ENCODE assay signal across 8 cellular contexts in genomic region chr19:52691215-52691610, GRCh38. TPM values are rescaled to one million over a fixed set of nuclear protein-coding genes. Genes with fewer than 3 reads are reported as not detected.
DNase-seq lines count a peak whose midpoint lies in the region; ATAC-seq and TF ChIP-seq lines count a peak whose summit lies in the region.

No MANE protein-coding gene starts in this region.

- no peaks in the 10 kb centered on the region for H3K27me3 Mint-ChIP-seq in effector memory CD8-positive, alpha-beta T cell

- H3K14ac ChIP-seq in neuronal stem cell (ENCODE audit: low read length): no peak overlapping the region

- peaks cover 9 to 38% (median 18%) of the 10 kb centered on the region in 11 experiments; a peak in 15 of 22 replicates for H3K9me3 ChIP-seq in BLaER1 treated with 17β-estradiol and CSF1 and Interleukin-3, amounts not matched to agents 10 nM and 100 nM (replicated peaks in 1 of 11)
- no peaks in the 10 kb centered on the region for H3K9me3 ChIP-seq in OCI-LY7 (ENCODE audit: low read length)
- peaks cover 0 to 16% of the 10 kb centered on the region in 2 donors for H3K9me3 ChIP-seq in neuronal stem cell (replicated peaks in 1 of 2; ENCODE audit: control insufficient read depth in 2 of 2, insufficient read depth in 1 of 2, low read depth in 1 of 2, low read length in 2 of 2)

- peak overlapping the region; percentile 84 to 94 for H3K27ac Mint-ChIP-seq in effector memory CD8-positive, alpha-beta T cell

- CTCF ChIA-PET in OCI-LY7 (lab: Charles Lee; ENCODE audit: unreplicated experiment): interaction anchor here (0.6 kb wide), 1 partner anchor 836 kb away, joined by 6 read pairs; no protein-coding TSS in a partner anchor

- H3K79me2 ChIP-seq in OCI-LY7 (ENCODE audit: insufficient read depth, low read depth, low read length): peaks cover 31% of the 10 kb centered on the region

- H2AK5ac ChIP-seq in neuronal stem cell (ENCODE audit: low read depth, low read length): no peak overlapping the region

- peaks cover 17% of the 10 kb centered on the region for H3K36me3 Mint-ChIP-seq in effector memory CD8-positive, alpha-beta T cell (ENCODE audit: insufficient read depth)

- 0 out of 22 replicates have a peak, but pooled peaks cover 0 to 8% (median 0%) of the 10 kb centered on the region in 11 experiments for H4K20me1 ChIP-seq in BLaER1 treated with 17β-estradiol and CSF1 and Interleukin-3, amounts not matched to agents 10 nM and 100 nM
- no peaks in the 10 kb centered on the region for H4K20me1 ChIP-seq in OCI-LY7 (ENCODE audit: insufficient read depth, low read length)

- no peak overlapping the region for H3K23ac ChIP-seq in neuronal stem cell (ENCODE audit: low read depth, low read length, poor library complexity)

- H2AFZ ChIP-seq in OCI-LY7 (ENCODE audit: low read length) (peak overlapping the region; percentile 89; the same call in 1 of the 2 replicates), neuronal stem cell (ENCODE audit: low read length) (peak overlapping the region; percentile 90)

- H3K4me1 Mint-ChIP-seq in effector memory CD8-positive, alpha-beta T cell (ENCODE audit: low read depth in 2 of 2): peaks cover 20 to 30% of the 10 kb centered on the region in 2 donors

- no peaks in the 10 kb centered on the region for H3K9me3 Mint-ChIP-seq in effector memory CD8-positive, alpha-beta T cell

- peak overlapping the region; percentile 69 to 87 (median 78) for H3K4me3 ChIP-seq in BLaER1 treated with 17β-estradiol and CSF1 and Interleukin-3, amounts not matched to agents 10 nM and 100 nM
- H3K4me3 ChIP-seq in OCI-LY7 (ENCODE audit: low read depth, low read length, poor library complexity, severe bottlenecking): peak overlapping the region; percentile 79
- H3K4me3 ChIP-seq in neuronal stem cell (ENCODE audit: low read length in 2 of 2): no peak overlapping the region

- H3K9ac ChIP-seq in BLaER1 treated with 17β-estradiol and CSF1 and Interleukin-3, amounts not matched to agents 10 nM and 100 nM: peak overlapping the region; percentile 76 to 92 (median 88)
- H3K9ac ChIP-seq in neuronal stem cell (ENCODE audit: low read depth, low read length, poor library complexity): no peak overlapping the region

- peak overlapping the region; percentile 91 to 92 for H3K4me3 Mint-ChIP-seq in effector memory CD8-positive, alpha-beta T cell

- no peak overlapping the region for H2BK15ac ChIP-seq in neuronal stem cell (ENCODE audit: low read length)

- H2BK5ac ChIP-seq in neuronal stem cell (ENCODE audit: low read length): no peak overlapping the region

- BruUV-seq in OCI-LY7 (replicated peaks; lab: Mats Ljungman, UMichigan): no TSS peak

- ATAC-seq in effector memory CD8-positive, alpha-beta T cell (replicated peaks): no peak
- no peak for ATAC-seq in HG03342 (IDR thresholded peaks at IDR 0.05; ENCODE audit: unreplicated experiment)
- ATAC-seq in GM21367 (IDR thresholded peaks at IDR 0.05; ENCODE audit: unreplicated experiment): no peak

- WGBS in neuronal stem cell (ENCODE audit: extremely low coverage in 2 of 2, insufficient read length in 2 of 2, insufficient replicate concordance in 1 of 2), 2 donors: no CpG with 5 or more reads among the region's 15 CpGs

- H3K9me2 ChIP-seq in OCI-LY7 (ENCODE audit: insufficient read depth, low read length): no peaks in the 10 kb centered on the region

- DNase-seq in OCI-LY7 (ENCODE audit: low spot score): no peak
- no peak for DNase-seq in effector memory CD8-positive, alpha-beta T cell
- DNase-seq in neuronal stem cell (ENCODE audit: low spot score): no peak
- DNase-seq in HuH-7 (ENCODE audit: low spot score): no peak
- no peak for DNase-seq in SHP77 (lab: John Stamatoyannopoulos, UW)

- peaks cover 23 to 32% (median 29%) of the 10 kb centered on the region in 10 experiments for H3K4me1 ChIP-seq in BLaER1 treated with 17β-estradiol and CSF1 and Interleukin-3, amounts not matched to agents 10 nM and 100 nM
- peaks cover 31% of the 10 kb centered on the region for H3K4me1 ChIP-seq in OCI-LY7 (ENCODE audit: insufficient read depth, low read length, poor library complexity, severe bottlenecking)
- H3K4me1 ChIP-seq in neuronal stem cell (ENCODE audit: control insufficient read depth in 2 of 2, insufficient read depth in 1 of 2, low read depth in 1 of 2, low read length in 2 of 2): peaks cover 0 to 3% of the 10 kb centered on the region in 2 donors

- H3K18ac ChIP-seq in neuronal stem cell (ENCODE audit: low read length): no peak overlapping the region

- H3K36me3 ChIP-seq in BLaER1 treated with 17β-estradiol and CSF1 and Interleukin-3, amounts not matched to agents 10 nM and 100 nM: peaks cover 0 to 17% (median 8%) of the 10 kb centered on the region in 11 experiments; a peak in 7 of 22 replicates
- H3K36me3 ChIP-seq in OCI-LY7 (ENCODE audit: insufficient read depth, low read length): peaks cover 9% of the 10 kb centered on the region
- peaks cover 0 to 17% of the 10 kb centered on the region in 2 donors for H3K36me3 ChIP-seq in neuronal stem cell (replicated peaks in 1 of 2; ENCODE audit: control insufficient read depth in 2 of 2, insufficient read depth in 2 of 2, low read length in 2 of 2)

- no peaks in the 10 kb centered on the region for H3K79me1 ChIP-seq in neuronal stem cell (ENCODE audit: low read depth, low read length)

- POLR2A ChIA-PET in OCI-LY7 (lab: Charles Lee): no interaction called here

- no peak for TF ChIP-seq CTCF in OCI-LY7 (conservative IDR thresholded peaks at IDR 0.05; ENCODE audit: low read length)

- H4K91ac ChIP-seq in neuronal stem cell (ENCODE audit: low read depth, low read length, poor library complexity): no peak overlapping the region

- no peak overlapping the region for H2BK12ac ChIP-seq in neuronal stem cell (ENCODE audit: low read length)

- H3K27me3 ChIP-seq in BLaER1 treated with 17β-estradiol and CSF1 and Interleukin-3, amounts not matched to agents 10 nM and 100 nM: no peaks in the 10 kb centered on the region
- no peaks in the 10 kb centered on the region for H3K27me3 ChIP-seq in neuronal stem cell (ENCODE audit: control insufficient read depth in 3 of 3, insufficient read depth in 3 of 3, low read depth in 1 of 3, low read length in 3 of 3)

- H3K4ac ChIP-seq in neuronal stem cell (ENCODE audit: low read length): no peak overlapping the region

- H4K8ac ChIP-seq in neuronal stem cell (ENCODE audit: low read depth, low read length): no peak overlapping the region

- peak overlapping the region; percentile 68 to 89 (median 82) for H3K27ac ChIP-seq in BLaER1 treated with 17β-estradiol and CSF1 and Interleukin-3, amounts not matched to agents 10 nM and 100 nM
- H3K27ac ChIP-seq in OCI-LY7 (ENCODE audit: low read depth, low read length, poor library complexity, severe bottlenecking) (peak overlapping the region; percentile 63), neuronal stem cell (replicated peaks; ENCODE audit: low read length) (no peak overlapping the region)

- H3K4me2 ChIP-seq in BLaER1 treated with 17β-estradiol and CSF1 and Interleukin-3, amounts not matched to agents 10 nM and 100 nM: peak overlapping the region; percentile 84 to 99 (median 94)
- peak overlapping the region; percentile 74 for H3K4me2 ChIP-seq in OCI-LY7 (ENCODE audit: low read length)
- no peak overlapping the region for H3K4me2 ChIP-seq in neuronal stem cell (ENCODE audit: insufficient read depth, low read length, poor library complexity, severe bottlenecking)

- no peak overlapping the region for H2BK120ac ChIP-seq in neuronal stem cell (ENCODE audit: low read depth, low read length)

- intact Hi-C loops in OCI-LY7 (cut with micrococcal nuclease; ENCODE audit: unreplicated experiment): no loop called here

RNA-seq across cellular contexts. Expression of gene ZNF611, which starts 43.6 kb away (rescaled TPM):
- total RNA-seq in OCI-LY7 (2014; rRNA removed; shearing (Covaris generic)): 10.6 and 13.6 TPM in 2 replicates
- total RNA-seq in OCI-LY7 (2022): 23.8 and 23.9 TPM in 2 replicates
- polyA plus RNA-seq in neuronal stem cell (2013, experiment 1 of 2): 8.8 TPM
- 7.4 TPM for polyA plus RNA-seq in neuronal stem cell (2013, experiment 2 of 2)

RNA-seq across cellular contexts. Expression of gene ZNF83, which starts 53.1 kb away (rescaled TPM):
- total RNA-seq in OCI-LY7 (2014; rRNA removed; shearing (Covaris generic)): 59.4 and 66.1 TPM in 2 replicates
- total RNA-seq in OCI-LY7 (2022): 47.2 and 66.8 TPM in 2 replicates
- polyA plus RNA-seq in neuronal stem cell (2013, experiment 1 of 2): 41.4 TPM
- polyA plus RNA-seq in neuronal stem cell (2013, experiment 2 of 2): 40.6 TPM

Comparison
In these comparisons a context has a peak if more than half of its experiments do, and no peak if none do; other contexts are left out.
1. H3K4me3 ChIP-seq: peak in BLaER1 treated with 17β-estradiol and CSF1 and Interleukin-3, amounts not matched to agents 10 nM and 100 nM (10 of 10) and OCI-LY7 (single experiment); none in neuronal stem cell (0 of 2).